Comparison of ENCODE assay signal across 8 cellular contexts in the genomic region with DNA sequence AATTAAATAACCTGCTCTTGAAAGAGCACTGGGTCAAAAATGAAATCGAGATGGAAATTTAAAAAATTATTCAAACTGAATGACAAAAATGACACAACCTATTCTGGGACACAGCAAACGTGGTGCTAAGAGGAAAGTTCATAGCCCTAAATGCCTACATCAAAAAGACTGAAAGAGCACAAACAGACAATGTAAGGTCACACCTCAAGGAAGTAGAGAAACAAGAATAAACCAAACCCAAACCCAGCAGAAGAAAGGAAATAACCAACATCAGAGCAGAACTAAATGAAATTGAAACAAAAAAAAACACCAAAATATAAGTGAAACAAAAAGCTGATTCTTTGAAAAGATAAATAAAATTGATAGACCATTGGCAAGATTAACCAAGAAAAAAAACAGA. TPM values are rescaled to one million over a fixed set of nuclear protein-coding genes. Genes with fewer than 3 reads are reported as not detected.
"Had no signal": no experiment of that assay in that cellular context is flagged by ENCODE, and none has a peak within 500 bp of the region (broad histone marks: within the 10 kb centered on the region; RNA-seq: fewer than 3 reads in every experiment).

No MANE protein-coding gene starts in this region.

RNA-seq across cellular contexts. Expression of gene SMPX, which starts 15.1 kb away (rescaled TPM):
- total RNA-seq: activated B cell treated with CpG ODN at 0.5 μM for 24 hours; activated naive CD4-positive, alpha-beta T cell treated with anti-CD3 and anti-CD28 coated beads, Interleukin-2, amount 50 U/mL, for 72 hours; adrenal gland; astrocyte; body of pancreas; NCI-H460; RPMI7951; T-helper 17 cell had no signal
